Comparison of ENCODE assay signal across 8 cellular contexts in the genomic region with DNA sequence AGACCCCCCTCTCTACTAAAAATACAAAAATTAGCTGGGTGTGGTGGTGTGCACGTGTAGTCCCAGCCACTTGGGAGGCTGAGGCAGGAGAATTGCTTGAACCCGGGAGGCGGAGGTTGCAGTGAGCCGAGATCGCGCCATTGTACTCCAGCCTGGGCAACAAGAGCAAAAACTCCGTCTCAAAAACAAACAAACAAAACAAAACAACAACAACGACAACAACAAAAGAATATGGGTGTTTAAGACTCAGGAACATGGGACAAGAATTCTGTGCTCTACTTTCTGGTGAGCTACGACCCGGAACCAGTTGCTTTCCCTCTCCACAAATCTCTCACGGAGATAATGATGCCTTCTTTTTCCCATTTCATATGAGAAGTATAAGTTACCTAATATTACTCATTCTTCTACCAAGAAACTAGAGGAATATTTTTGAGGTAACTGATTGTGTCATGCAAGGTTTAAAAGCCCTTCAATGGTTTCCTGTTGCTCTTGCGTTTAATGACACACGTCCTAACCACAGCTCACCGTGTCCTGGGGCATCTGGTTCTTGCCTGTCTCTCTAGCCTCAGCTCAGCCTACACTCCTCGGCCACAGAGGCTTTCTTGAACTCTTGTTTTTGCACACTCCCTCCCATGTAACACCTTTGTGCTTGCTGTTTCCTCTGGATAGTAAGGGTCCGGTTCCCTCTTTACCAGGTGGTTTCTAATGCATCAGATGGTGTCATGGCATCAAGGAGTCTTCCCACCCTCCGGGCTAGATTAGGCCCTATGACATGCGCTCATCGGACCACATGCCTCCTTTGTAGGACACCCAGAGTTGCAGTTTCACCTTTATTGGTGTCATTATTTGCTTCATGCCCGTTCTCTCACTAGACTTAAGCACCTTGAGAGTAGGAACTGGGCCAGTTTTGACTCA.
A peak's percentile ranks its signal among the peaks of the same experiment; 100 is the strongest.
DNase-seq lines count a peak whose midpoint lies in the region; ATAC-seq and TF ChIP-seq lines count a peak whose summit lies in the region.

No MANE protein-coding gene starts in this region.

- H3K9ac ChIP-seq in PC-3 (ENCODE audit: low read length), result no peak overlapping the region

- POLR2A ChIA-PET in PC-3 (lab: Charles Lee; ENCODE audit: unreplicated experiment), result no interaction called here

- peaks cover 6% of the 10 kb centered on the region for H3K4me1 ChIP-seq in PC-3 (ENCODE audit: insufficient read depth, low read length)

- H3K9me2 ChIP-seq in PC-3 (replicated peaks; ENCODE audit: low read length), result no peaks in the 10 kb centered on the region

- peak; percentile 80 for ATAC-seq in GM18502 (IDR thresholded peaks at IDR 0.05; ENCODE audit: poor library complexity, unreplicated experiment)
- ATAC-seq in HG02870 (IDR thresholded peaks at IDR 0.05; ENCODE audit: unreplicated experiment), result peak; percentile 73
- no peak for ATAC-seq in PC-3

- DNase-seq in T-helper 22 cell (ENCODE audit: low read depth) (peak; percentile 73), caudate nucleus (lab: John Stamatoyannopoulos, UW) (no peak), GOT3 (lab: John Stamatoyannopoulos, UW) (no peak), ACHN (no peak), PC-3 (no peak)
- peak; percentile 34 for DNase-seq in stimulated activated CD8-positive, alpha-beta memory T cell treated with anti-CD3 and anti-CD28 coated beads, Interleukin-15, amount 100 ng/mL, for 1 hour (ENCODE audit: low read depth)

- H3K9me3 ChIP-seq in PC-3 (ENCODE audit: low read length), result no peaks in the 10 kb centered on the region

- BruUV-seq in PC-3 (replicated peaks; lab: Mats Ljungman, UMichigan), result no TSS peak

- intact Hi-C loops in PC-3 (cut with micrococcal nuclease), result no loop called here

- no peak overlapping the region for H2AFZ ChIP-seq in PC-3 (ENCODE audit: low read length)

- H3K4me3 ChIP-seq in PC-3 (ENCODE audit: low read length), result no peak overlapping the region

- H3K36me3 ChIP-seq in PC-3 (ENCODE audit: low read depth, low read length), result no peaks in the 10 kb centered on the region

- in situ Hi-C loops in ACHN (cut with HindIII; ENCODE audit: low pct_ligation_motif_present, low pct_unique_long_range_greater_than_20kb, low sequenced_read_pairs), result no loop called here

- H3F3A ChIP-seq in PC-3 (ENCODE audit: low read length, unreplicated experiment), result no peaks in the 10 kb centered on the region

- H4K20me1 ChIP-seq in PC-3 (ENCODE audit: low read length), result no peaks in the 10 kb centered on the region

- H3K79me2 ChIP-seq in PC-3 (ENCODE audit: low read length), result no peaks in the 10 kb centered on the region

- CTCF ChIA-PET in PC-3 (lab: Charles Lee), result no interaction called here

- no peaks in the 10 kb centered on the region for H3K27me3 ChIP-seq in PC-3 (ENCODE audit: low read length)

- TF ChIP-seq CTCF in PC-3 (conservative IDR thresholded peaks at IDR 0.05; ENCODE audit: low read depth, low read length), result no peak

- H3K4me2 ChIP-seq in PC-3 (ENCODE audit: low read length), result no peak overlapping the region

- H3K27ac ChIP-seq in caudate nucleus (ENCODE audit: low read depth, low read length) (peak overlapping the region; percentile 32), PC-3 (ENCODE audit: low read length) (no peak overlapping the region)

Comparison
In these comparisons a context has a peak if more than half of its experiments do, and no peak if none do; other contexts are left out.
1. DNase-seq: peak in T-helper 22 cell (single experiment) and stimulated activated CD8-positive, alpha-beta memory T cell treated with anti-CD3 and anti-CD28 coated beads, Interleukin-15, amount 100 ng/mL, for 1 hour (single experiment); none in caudate nucleus (0 of 61), GOT3 (single experiment), ACHN (single experiment) and PC-3 (single experiment).